In the genomic region with DNA sequence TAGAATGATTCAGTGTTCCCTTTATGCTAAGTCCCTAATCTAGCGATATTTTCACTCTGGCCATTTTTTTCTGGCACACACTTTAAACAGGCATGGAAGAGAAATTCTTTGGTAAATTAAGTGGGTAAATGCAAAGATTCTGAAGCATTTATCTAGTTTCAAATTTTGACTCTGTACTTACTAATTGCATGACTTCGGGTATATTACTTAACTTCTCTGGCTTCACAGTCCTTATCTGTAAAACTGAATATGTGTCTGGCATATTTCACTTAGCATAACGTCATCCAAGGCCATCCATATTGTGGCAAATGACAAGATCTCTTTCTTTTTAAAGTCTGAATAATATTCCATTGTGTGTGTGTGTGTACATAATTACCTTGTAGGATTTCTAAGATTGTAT, we compare ENCODE assay signal across 23 cellular contexts.
"Had no signal": no experiment of that assay in that cellular context is flagged by ENCODE, and none has a peak within 500 bp of the region (broad histone marks: within the 10 kb centered on the region; RNA-seq: fewer than 3 reads in every experiment).

No MANE protein-coding gene starts in this region.

- H3K9me3 ChIP-seq: Peyer's patch, SJCRH30 had no signal

- H3K27ac ChIP-seq: PC-9, Peyer's patch, SJCRH30, SK-N-MC had no signal

- ATAC-seq: HepG2, Right ventricle myocardium inferior had no signal

- H3K36me3 ChIP-seq: MG63, Peyer's patch, SJCRH30 had no signal

- H3K4me1 ChIP-seq: Peyer's patch, SJCRH30 had no signal

- H3K4me2 ChIP-seq: PC-9 had no signal

- H2AFZ ChIP-seq: PC-9 had no signal

- H3K4me3 ChIP-seq: MG63, PC-9, Peyer's patch, SJCRH30, SK-N-MC had no signal

- H3K27me3 ChIP-seq: MG63, Peyer's patch, SJCRH30 had no signal

- DNase-seq: IMR-90, Karpas-422, KG1, MG63, NCI-H1092 treated with DMSO at 0.1 percent for 48 hours, NCI-H1436, NCI-H187, NCI-H2029, NCI-H2081 treated with DMSO at 0.1 percent for 48 hours, NCI-H2171, NCI-H226, NCI-H446, NCI-H510A, NCI-H524 treated with DMSO at 0.1 percent for 48 hours, NCI-H69, NCI-H774, PC-9, Peyer's patch, SHP77 treated with DMSO at 0.1 percent for 48 hours, SJCRH30 had no signal
